ENCODE assay signal across 21 cellular contexts in genomic region chr7:1851731-1852531, GRCh38.
DNase-seq lines count a peak whose midpoint lies in the region; ATAC-seq, FAIRE-seq and TF ChIP-seq lines count a peak whose summit lies in the region.
"Had no signal": no experiment of that assay in that cellular context is flagged by ENCODE, and none has a peak within 500 bp of the region (broad histone marks: within the 10 kb centered on the region; RNA-seq: fewer than 3 reads in every experiment).

No MANE protein-coding gene starts in this region.

- H2BK5ac ChIP-seq in H1 (ENCODE audit: low read depth, low read length): no peak overlapping the region

- peak overlapping the region; percentile 64 for H3K27ac Mint-ChIP-seq in nephron progenitor cell
- peak overlapping the region in 1 of 7 donors; percentile 63 for H3K27ac Mint-ChIP-seq in CD4-positive, alpha-beta memory T cell
- H3K27ac Mint-ChIP-seq: activated T-cell treated with anti-CD3 and anti-CD28 coated beads, Interleukin-2, amount 50 U/mL, for 24 hours had no signal

- H3K4me1 ChIP-seq in BE2C (peaks cover 46% of the 10 kb centered on the region), H1 (replicated peaks in 1 of 4; ENCODE audit: control insufficient read depth in 3 of 4, insufficient read depth in 4 of 4, low read length in 3 of 4) (no peaks in the 10 kb centered on the region; a peak in 1 of 7 replicates), foreskin keratinocyte (no peaks in the 10 kb centered on the region)
- H3K4me1 ChIP-seq in CD4-positive, alpha-beta memory T cell (ENCODE audit: insufficient read depth, low read length): peaks cover 17% of the 10 kb centered on the region
- H3K4me1 ChIP-seq: Peyer's patch, tibial artery had no signal

- TF ChIP-seq POLR2A in H1 (IDR thresholded peaks at IDR 0.05; ENCODE audit: control extremely low read depth in 1 of 2, low read depth in 2 of 2, low read length in 2 of 2): no peak

- TF ChIP-seq CTCF in BE2C (IDR thresholded peaks at IDR 0.05; ENCODE audit: low read depth, low read length) (no peak), H1 (IDR thresholded peaks at IDR 0.05; ENCODE audit: control extremely low read depth in 1 of 3, insufficient read depth in 1 of 3, low read depth in 1 of 3, low read length in 3 of 3) (no peak), nephron progenitor cell (IDR thresholded peaks at IDR 0.05) (no peak), foreskin keratinocyte (conservative IDR thresholded peaks at IDR 0.05) (no peak)

- H3K79me2 ChIP-seq in H1 (ENCODE audit: control insufficient read depth in 1 of 2, insufficient read depth in 2 of 2, low read length in 2 of 2): no peaks in the 10 kb centered on the region
- H3K79me2 ChIP-seq: hepatocyte had no signal

- no peak overlapping the region for H2BK15ac ChIP-seq in H1 (ENCODE audit: low read length)

- no peak for FAIRE-seq in H1 (lab: Jason Lieb, UNC)
- FAIRE-seq: D721Med, G401.6, TTC549 had no signal

- H3K14ac ChIP-seq in H1 (ENCODE audit: insufficient read length): no peak overlapping the region

- H3K27me3 Mint-ChIP-seq in nephron progenitor cell (ENCODE audit: low read depth, poor library complexity): peaks cover 4% of the 10 kb centered on the region
- no peaks in the 10 kb centered on the region for H3K27me3 Mint-ChIP-seq in CD4-positive, alpha-beta memory T cell
- H3K27me3 Mint-ChIP-seq: activated T-cell treated with anti-CD3 and anti-CD28 coated beads, Interleukin-2, amount 50 U/mL, for 24 hours had no signal

- H2BK120ac ChIP-seq in H1 (replicated peaks; ENCODE audit: low read depth, low read length): no peak overlapping the region

- peaks cover 3% of the 10 kb centered on the region for H3K36me3 Mint-ChIP-seq in nephron progenitor cell (ENCODE audit: low read depth)
- peaks cover 2 to 8% of the 10 kb centered on the region in 2 donors for H3K36me3 Mint-ChIP-seq in CD4-positive, alpha-beta memory T cell

- no peak overlapping the region for H2BK12ac ChIP-seq in H1 (ENCODE audit: low read depth, low read length)

- H2AK5ac ChIP-seq in H1 (ENCODE audit: low read depth, low read length): no peak overlapping the region

- DNase-seq in BE2C (peak; percentile 14), DMS79 (lab: John Stamatoyannopoulos, UW) (peak; percentile 51), H1 (ENCODE audit: low read depth in 1 of 2, low spot score in 2 of 2) (no peak), nephron progenitor cell (peak; percentile 2), foreskin keratinocyte (no peak), NCI-H2227 (lab: John Stamatoyannopoulos, UW; ENCODE audit: unreplicated experiment) (no peak)
- no peak for DNase-seq in CD4-positive, alpha-beta memory T cell
- DNase-seq: activated CD4-positive, alpha-beta T cell treated with anti-CD3 and anti-CD28 coated beads, Interleukin-2, amount 50 U/mL, for 48 hours; activated T-cell treated with anti-CD3 and anti-CD28 coated beads, Interleukin-2, amount 50 U/mL, for 24 hours; AML-193; cerebellar nuclear complex; IMR-90; NCI-H2029 treated with DMSO at 0.1 percent for 48 hours; NCI-H82; Peyer's patch had no signal

- no peak overlapping the region for H3K27ac ChIP-seq in H1 (ENCODE audit: low read depth, low read length)
- no peak overlapping the region for H3K27ac ChIP-seq in foreskin keratinocyte
- H3K27ac ChIP-seq in CD4-positive, alpha-beta memory T cell (ENCODE audit: low read depth, low read length): no peak overlapping the region
- H3K27ac ChIP-seq: hepatocyte, Peyer's patch, tibial artery had no signal

- no peak overlapping the region for H2AFZ ChIP-seq in H1 (ENCODE audit: low read length)
- H2AFZ ChIP-seq: hepatocyte had no signal

- peak overlapping the region; percentile 80 for H4K8ac ChIP-seq in H1 (ENCODE audit: extremely low read depth, insufficient read depth, low read length)

- H3K56ac ChIP-seq in H1 (replicated peaks; ENCODE audit: insufficient read length, low read depth, low read length): no peak overlapping the region

- H3K9ac ChIP-seq in H1 (replicated peaks in 1 of 4; ENCODE audit: extremely low read depth in 1 of 4, low read depth in 3 of 4, low read length in 3 of 4): no peak overlapping the region

- H3K9me3 ChIP-seq in BE2C: no peaks in the 10 kb centered on the region
- H3K9me3 ChIP-seq in H1 (ENCODE audit: insufficient read depth in 2 of 2, low read depth in 1 of 2, low read length in 1 of 2): no peaks in the 10 kb centered on the region
- no peaks in the 10 kb centered on the region for H3K9me3 ChIP-seq in CD4-positive, alpha-beta memory T cell (ENCODE audit: control insufficient read depth in 1 of 2, low read length in 2 of 2)
- H3K9me3 ChIP-seq: Peyer's patch, tibial artery had no signal

- no peak for ATAC-seq in foreskin keratinocyte
- ATAC-seq in GM21737 (IDR thresholded peaks at IDR 0.05; ENCODE audit: unreplicated experiment): no peak

- no peak overlapping the region for H3K23ac ChIP-seq in H1 (ENCODE audit: insufficient read length)

- no peak overlapping the region for H4K91ac ChIP-seq in H1 (replicated peaks; ENCODE audit: insufficient read length, low read length)

- H3K36me3 ChIP-seq in BE2C: no peaks in the 10 kb centered on the region; the same call in 1 of the 2 replicates
- H3K36me3 ChIP-seq in H1 (ENCODE audit: control insufficient read depth in 2 of 4, insufficient read depth in 4 of 4, low read length in 3 of 4): no peaks in the 10 kb centered on the region; a peak in 1 of 8 replicates
- H3K36me3 ChIP-seq in CD4-positive, alpha-beta memory T cell (ENCODE audit: insufficient read depth, low read length): no peaks in the 10 kb centered on the region
- H3K36me3 ChIP-seq: Peyer's patch, tibial artery had no signal

- peaks cover 0 to 2% of the 10 kb centered on the region in 2 experiments for H4K20me1 ChIP-seq in H1 (replicated peaks in 1 of 2; ENCODE audit: control insufficient read depth in 1 of 2, insufficient read depth in 2 of 2, low read length in 2 of 2)

- no peak overlapping the region for H3K4me3 ChIP-seq in BE2C (ENCODE audit: low read depth, low read length)
- no peak overlapping the region for H3K4me3 ChIP-seq in H1 (ENCODE audit: extremely low read depth in 1 of 4, insufficient read depth in 2 of 4, low read depth in 3 of 4, low read length in 4 of 4)
- no peak overlapping the region for H3K4me3 ChIP-seq in CD4-positive, alpha-beta memory T cell (ENCODE audit: low read length in 2 of 2)
- H3K4me3 ChIP-seq: hepatocyte, Peyer's patch, tibial artery had no signal

- no peak overlapping the region for H2BK20ac ChIP-seq in H1 (ENCODE audit: low read length)

- H3K18ac ChIP-seq in H1 (ENCODE audit: extremely low read depth, low read length): no peak overlapping the region

- no peaks in the 10 kb centered on the region for H3K23me2 ChIP-seq in H1 (ENCODE audit: low read depth, low read length)

- no peaks in the 10 kb centered on the region for H3K9me3 Mint-ChIP-seq in nephron progenitor cell
- no peaks in the 10 kb centered on the region for H3K9me3 Mint-ChIP-seq in CD4-positive, alpha-beta memory T cell
- H3K9me3 Mint-ChIP-seq: activated T-cell treated with anti-CD3 and anti-CD28 coated beads, Interleukin-2, amount 50 U/mL, for 24 hours had no signal

- no peak overlapping the region for H3K4me3 Mint-ChIP-seq in nephron progenitor cell
- no peak overlapping the region for H3K4me3 Mint-ChIP-seq in CD4-positive, alpha-beta memory T cell
- H3K4me3 Mint-ChIP-seq: activated T-cell treated with anti-CD3 and anti-CD28 coated beads, Interleukin-2, amount 50 U/mL, for 24 hours had no signal

- intact Hi-C loops in CD4-positive, alpha-beta memory T cell (cut with micrococcal nuclease): no loop called here

- no peak overlapping the region for H4K5ac ChIP-seq in H1 (ENCODE audit: insufficient read length, low read depth, low read length)

- POLR2A ChIA-PET in H1 (lab: Charles Lee; ENCODE audit: partially characterized antibody): no interaction called here
- POLR2A ChIA-PET in CD4-positive, alpha-beta memory T cell (lab: Charles Lee; ENCODE audit: partially characterized antibody): no interaction called here

- no peak for TF ChIP-seq RAD21 in H1 (IDR thresholded peaks at IDR 0.05 in 1 of 2, conservative IDR thresholded peaks at IDR 0.05 in 1 of 2; ENCODE audit: low read depth in 2 of 2, low read length in 2 of 2)

- no peaks in the 10 kb centered on the region; the same call in 1 of the 2 replicates for H3K79me1 ChIP-seq in H1 (ENCODE audit: low read depth, low read length)

- H3K27me3 ChIP-seq in BE2C: no peaks in the 10 kb centered on the region
- H3K27me3 ChIP-seq in H1 (replicated peaks in 1 of 4; ENCODE audit: control insufficient read depth in 3 of 4, extremely low read depth in 1 of 4, insufficient read depth in 3 of 4, low read length in 3 of 4): no peaks in the 10 kb centered on the region
- H3K27me3 ChIP-seq in foreskin keratinocyte: no peaks in the 10 kb centered on the region
- H3K27me3 ChIP-seq in CD4-positive, alpha-beta memory T cell (ENCODE audit: insufficient read depth, low read length): no peaks in the 10 kb centered on the region
- H3K27me3 ChIP-seq: hepatocyte, Peyer's patch, tibial artery had no signal

- 90% methylated on average over 26 of the region's 26 CpGs; no CpG with 5 or more reads in 1 of the 2 experiments for WGBS in H1 (ENCODE audit: extremely low coverage in 1 of 2, insufficient coverage in 1 of 2, insufficient read length in 1 of 2, insufficient replicate concordance in 2 of 2, low coverage in 1 of 2, low lambda C conversion rate in 2 of 2, missing lambda C conversion rate in 1 of 2), 2 experiments

- H3K4me2 ChIP-seq in H1 (ENCODE audit: insufficient read depth in 1 of 2, low read depth in 2 of 2, low read length in 2 of 2): no peak overlapping the region
- H3K4me2 ChIP-seq: hepatocyte had no signal

- CTCF ChIA-PET in H1 (lab: Charles Lee; ENCODE audit: partially characterized antibody): interaction anchor here (0.8 to 1.7 kb wide), 3 partner anchors 10 to 296 kb away, joined by 3 read pairs; no protein-coding TSS in a partner anchor
- CTCF ChIA-PET in CD4-positive, alpha-beta memory T cell (lab: Charles Lee; ENCODE audit: partially characterized antibody): no interaction called here

- H3K4ac ChIP-seq in H1 (replicated peaks; ENCODE audit: insufficient read length, low read depth, low read length): no peak overlapping the region

- peaks cover 64% of the 10 kb centered on the region for H3K4me1 Mint-ChIP-seq in nephron progenitor cell
- H3K4me1 Mint-ChIP-seq in CD4-positive, alpha-beta memory T cell: peaks cover 11 to 28% (median 17%) of the 10 kb centered on the region in 4 donors

- TF ChIP-seq EP300 in H1 (IDR thresholded peaks at IDR 0.05; ENCODE audit: borderline replicate concordance in 1 of 2, low read depth in 2 of 2, low read length in 2 of 2): no peak

TF ChIP-seq in H1, 55 proteins besides CTCF, POLR2A, EP300 and RAD21 (continues in another document):
- no peak for TF ChIP-seq MAX (IDR thresholded peaks at IDR 0.05)

Comparison
In these comparisons a context has a peak if more than half of its experiments do, and no peak if none do; other contexts are left out.
1. DNase-seq: peak in BE2C (single experiment), DMS79 (single experiment) and nephron progenitor cell (single experiment); none in H1 (0 of 2), foreskin keratinocyte (0 of 2), NCI-H2227 (single experiment) and CD4-positive, alpha-beta memory T cell (0 of 5).